ENCODE assay signal across 1 cellular context in genomic region chr3:29137601-29138000, GRCh38.
TF ChIP-seq lines count a peak whose summit lies in the region.

No MANE protein-coding gene starts in this region.

TF ChIP-seq in H1, 55 proteins besides CTCF, POLR2A, EP300 and RAD21:
- no peak for TF ChIP-seq FOSL1 (IDR thresholded peaks at IDR 0.05; ENCODE audit: insufficient read depth, low read depth, low read length)
- no peak for TF ChIP-seq NANOG (IDR thresholded peaks at IDR 0.05; ENCODE audit: insufficient read depth, low read depth, low read length, poor library complexity, severe bottlenecking)
- TF ChIP-seq, protein P1, sequence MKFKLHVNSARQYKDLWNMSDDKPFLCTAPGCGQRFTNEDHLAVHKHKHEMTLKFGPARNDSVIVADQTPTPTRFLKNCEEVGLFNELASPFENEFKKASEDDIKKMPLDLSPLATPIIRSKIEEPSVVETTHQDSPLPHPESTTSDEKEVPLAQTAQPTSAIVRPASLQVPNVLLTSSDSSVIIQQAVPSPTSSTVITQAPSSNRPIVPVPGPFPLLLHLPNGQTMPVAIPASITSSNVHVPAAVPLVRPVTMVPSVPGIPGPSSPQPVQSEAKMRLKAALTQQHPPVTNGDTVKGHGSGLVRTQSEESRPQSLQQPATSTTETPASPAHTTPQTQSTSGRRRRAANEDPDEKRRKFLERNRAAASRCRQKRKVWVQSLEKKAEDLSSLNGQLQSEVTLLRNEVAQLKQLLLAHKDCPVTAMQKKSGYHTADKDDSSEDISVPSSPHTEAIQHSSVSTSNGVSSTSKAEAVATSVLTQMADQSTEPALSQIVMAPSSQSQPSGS (IDR thresholded peaks at IDR 0.05; ENCODE audit: low read length) = no peak
- no peak for TF ChIP-seq RXRA (IDR thresholded peaks at IDR 0.05; ENCODE audit: insufficient read depth, low read depth, low read length)
- no peak for TF ChIP-seq POU5F1 (IDR thresholded peaks at IDR 0.05; ENCODE audit: low read depth, low read length)
- TF ChIP-seq HDAC6 (IDR thresholded peaks at IDR 0.05; ENCODE audit: low read depth, low read length) = no peak
- no peak for TF ChIP-seq KDM4A (IDR thresholded peaks at IDR 0.05; ENCODE audit: low read depth, low read length, severe bottlenecking)
- no peak for TF ChIP-seq CBX8 (IDR thresholded peaks at IDR 0.05; ENCODE audit: borderline replicate concordance, low read depth, low read length)
- TF ChIP-seq BACH1 (IDR thresholded peaks at IDR 0.05; ENCODE audit: low read length) = no peak
- no peak for TF ChIP-seq SIN3A (conservative IDR thresholded peaks at IDR 0.05 in 1 of 2, IDR thresholded peaks at IDR 0.05 in 1 of 2; ENCODE audit: low read depth in 1 of 2, low read length in 2 of 2)
- no peak for TF ChIP-seq CHD1 (IDR thresholded peaks at IDR 0.05; ENCODE audit: low read depth, low read length)
